ENCODE assay signal across 1 cellular context in the genomic region with DNA sequence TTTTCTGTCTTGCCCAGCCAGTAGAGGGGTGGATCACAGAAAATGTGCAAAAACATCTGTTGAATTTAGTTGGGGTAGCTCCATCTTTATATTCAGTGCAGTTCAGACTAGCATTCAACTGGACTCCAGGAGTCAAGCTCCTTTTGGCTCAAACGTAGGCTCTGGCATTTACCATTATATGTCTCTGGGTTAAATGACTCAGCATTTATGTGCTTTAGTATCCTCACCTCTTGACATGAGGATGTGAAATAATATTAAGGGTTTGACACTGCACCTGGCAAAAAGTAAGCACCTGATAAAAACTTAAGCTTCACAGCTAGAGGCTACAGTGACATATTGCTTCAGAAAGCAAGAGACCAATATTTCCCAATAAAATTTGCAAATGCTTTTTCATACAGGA.
TF ChIP-seq lines count a peak whose summit lies in the region.

No MANE protein-coding gene starts in this region.

TF ChIP-seq in SK-N-SH, 30 proteins besides CTCF, POLR2A, EP300 and RAD21 (continued from another document):
- no peak for TF ChIP-seq ZBTB33 (IDR thresholded peaks at IDR 0.05; ENCODE audit: borderline replicate concordance, low read depth)
- no peak for TF ChIP-seq FOXJ3 (CRISPR knock-in tag; IDR thresholded peaks at IDR 0.05)
- TF ChIP-seq, protein P1, sequence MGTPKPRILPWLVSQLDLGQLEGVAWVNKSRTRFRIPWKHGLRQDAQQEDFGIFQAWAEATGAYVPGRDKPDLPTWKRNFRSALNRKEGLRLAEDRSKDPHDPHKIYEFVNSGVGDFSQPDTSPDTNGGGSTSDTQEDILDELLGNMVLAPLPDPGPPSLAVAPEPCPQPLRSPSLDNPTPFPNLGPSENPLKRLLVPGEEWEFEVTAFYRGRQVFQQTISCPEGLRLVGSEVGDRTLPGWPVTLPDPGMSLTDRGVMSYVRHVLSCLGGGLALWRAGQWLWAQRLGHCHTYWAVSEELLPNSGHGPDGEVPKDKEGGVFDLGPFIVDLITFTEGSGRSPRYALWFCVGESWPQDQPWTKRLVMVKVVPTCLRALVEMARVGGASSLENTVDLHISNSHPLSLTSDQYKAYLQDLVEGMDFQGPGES (IDR thresholded peaks at IDR 0.05; ENCODE audit: low read depth, low read length) = no peak
- TF ChIP-seq, protein P2, sequence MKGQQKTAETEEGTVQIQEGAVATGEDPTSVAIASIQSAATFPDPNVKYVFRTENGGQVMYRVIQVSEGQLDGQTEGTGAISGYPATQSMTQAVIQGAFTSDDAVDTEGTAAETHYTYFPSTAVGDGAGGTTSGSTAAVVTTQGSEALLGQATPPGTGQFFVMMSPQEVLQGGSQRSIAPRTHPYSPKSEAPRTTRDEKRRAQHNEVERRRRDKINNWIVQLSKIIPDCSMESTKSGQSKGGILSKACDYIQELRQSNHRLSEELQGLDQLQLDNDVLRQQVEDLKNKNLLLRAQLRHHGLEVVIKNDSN (IDR thresholded peaks at IDR 0.05; ENCODE audit: borderline replicate concordance, low read depth) = no peak
- TF ChIP-seq TCF12 (IDR thresholded peaks at IDR 0.05) = no peak
